Comparison of ENCODE assay signal across 8 cellular contexts in genomic region chrX:77900688-77901087, GRCh38. TPM values are rescaled to one million over a fixed set of nuclear protein-coding genes. Genes with fewer than 3 reads are reported as not detected.
DNase-seq lines count a peak whose midpoint lies in the region; ATAC-seq and TF ChIP-seq lines count a peak whose summit lies in the region.

No MANE protein-coding gene starts in this region.

- CTCF ChIA-PET in GM10248 (lab: Yijun Ruan, JAX), result interaction anchor here (0.9 to 2.2 kb wide), 3 partner anchors 10 to 128 kb away, joined by 4 to 11 read pairs (median 5); partner anchors contain the start of gene ATP7A

- peaks cover 7% of the 10 kb centered on the region for H3K4me1 Mint-ChIP-seq in activated CD4-positive, alpha-beta T cell treated with anti-CD3 and anti-CD28 coated beads, Interleukin-2, amount 10 ng/mL, durations not matched to agents 24 days and 14 days

- H3K27ac ChIP-seq in gastroesophageal sphincter, result peak overlapping the region; percentile 79 to 98 (median 82)
- peak overlapping the region in 4 of 5 donors; percentile 83 to 87 (median 84) for H3K27ac ChIP-seq in stomach

- intact Hi-C loops in activated CD4-positive, alpha-beta T cell treated with anti-CD3 and anti-CD28 coated beads, Interleukin-2, amount 10 ng/mL, durations not matched to agents 24 days and 14 days (cut with micrococcal nuclease), result no loop called here
- intact Hi-C loops in stomach (cut with DNase I; ENCODE audit: low total_unique reads), result no loop called here

- peak overlapping the region; percentile 90 for H3K4me3 Mint-ChIP-seq in activated CD4-positive, alpha-beta T cell treated with anti-CD3 and anti-CD28 coated beads, Interleukin-2, amount 10 ng/mL, durations not matched to agents 24 days and 14 days

- no peaks in the 10 kb centered on the region for H3K9me3 Mint-ChIP-seq in activated CD4-positive, alpha-beta T cell treated with anti-CD3 and anti-CD28 coated beads, Interleukin-2, amount 10 ng/mL, durations not matched to agents 24 days and 14 days

- H3K9me3 ChIP-seq in gastroesophageal sphincter (no peaks in the 10 kb centered on the region), stomach (no peaks in the 10 kb centered on the region)

- POLR2A ChIA-PET in GM10248 (lab: Yijun Ruan, JAX), result no interaction called here

- peak overlapping the region; percentile 97 for H3K27ac Mint-ChIP-seq in activated CD4-positive, alpha-beta T cell treated with anti-CD3 and anti-CD28 coated beads, Interleukin-2, amount 10 ng/mL, durations not matched to agents 24 days and 14 days

- H3K36me3 ChIP-seq in gastroesophageal sphincter, result peaks cover 0 to 32% of the 10 kb centered on the region in 2 donors
- H3K36me3 ChIP-seq in stomach, result peaks cover 0 to 41% (median 33%) of the 10 kb centered on the region in 4 donors

- H3K27me3 ChIP-seq in gastroesophageal sphincter (no peaks in the 10 kb centered on the region), stomach (no peaks in the 10 kb centered on the region)

- no peak for ATAC-seq in gastroesophageal sphincter

- TF ChIP-seq POLR2A in gastroesophageal sphincter (IDR thresholded peaks at IDR 0.05), result no peak
- no peak for TF ChIP-seq POLR2A in stomach (IDR thresholded peaks at IDR 0.05)

- peaks cover 31% of the 10 kb centered on the region for H3K36me3 Mint-ChIP-seq in activated CD4-positive, alpha-beta T cell treated with anti-CD3 and anti-CD28 coated beads, Interleukin-2, amount 10 ng/mL, durations not matched to agents 24 days and 14 days (ENCODE audit: low read depth)

- no peak for TF ChIP-seq CTCF in WI38 (IDR thresholded peaks at IDR 0.05; ENCODE audit: low read depth, low read length)
- no peak for TF ChIP-seq CTCF in gastroesophageal sphincter (IDR thresholded peaks at IDR 0.05)
- TF ChIP-seq CTCF in stomach (IDR thresholded peaks at IDR 0.05), result no peak
- no peak for TF ChIP-seq CTCF in GM10248 (IDR thresholded peaks at IDR 0.05; ENCODE audit: control extremely low read depth, extremely low read depth, low read depth, missing control alignments)

- no peak for DNase-seq in activated CD4-positive, alpha-beta T cell treated with anti-CD3 and anti-CD28 coated beads, Interleukin-2, amount 10 ng/mL, durations not matched to agents 24 days and 14 days
- DNase-seq in activated CD4-positive, alpha-beta T cell treated with anti-CD3 and anti-CD28 coated beads for 48 hours, result no peak
- DNase-seq in stomach (no peak), hippocampal formation (lab: John Stamatoyannopoulos, UW) (no peak), GOT3 (lab: John Stamatoyannopoulos, UW) (no peak), GM10248 (ENCODE audit: extremely low spot score) (no peak)

- TF ChIP-seq EP300 in gastroesophageal sphincter (IDR thresholded peaks at IDR 0.05), result no peak
- TF ChIP-seq EP300 in stomach (IDR thresholded peaks at IDR 0.05), result no peak

- no peaks in the 10 kb centered on the region for H3K27me3 Mint-ChIP-seq in activated CD4-positive, alpha-beta T cell treated with anti-CD3 and anti-CD28 coated beads, Interleukin-2, amount 10 ng/mL, durations not matched to agents 24 days and 14 days

- H3K4me1 ChIP-seq in gastroesophageal sphincter, result peaks cover 0 to 21% (median 0%) of the 10 kb centered on the region in 3 donors
- peaks cover 0 to 22% (median 7%) of the 10 kb centered on the region in 4 donors for H3K4me1 ChIP-seq in stomach

- H3K4me3 ChIP-seq in WI38 (ENCODE audit: low read depth, low read length) (peak overlapping the region; percentile 68), gastroesophageal sphincter (peak overlapping the region; percentile 60 to 99), stomach (peak overlapping the region; percentile 51 to 62 (median 60))

- WGBS in gastroesophageal sphincter (ENCODE audit: low coverage in 1 of 2), 2 donors, result 63 to 89% methylated on average over 1 of the region's 1 CpG
- 29 to 70% (median 44%) methylated on average over 1 of the region's 1 CpG for WGBS in stomach, 5 donors

RNA-seq across cellular contexts. Expression of gene COX7B, which starts 1.4 kb away (rescaled TPM):
- 281 and 301 TPM in 2 replicates for total RNA-seq in activated CD4-positive, alpha-beta T cell treated with anti-CD3 and anti-CD28 coated beads, Interleukin-2, amount 10 ng/mL, durations not matched to agents 24 days and 14 days
- total RNA-seq in gastroesophageal sphincter (100 to 1,000 TPM; 338 to 504 (median 366) TPM), stomach (1,000 to 10,000 TPM in 1 of 5 donors, 100 to 1,000 TPM in 3, 10 to 100 TPM in 1; 75.0 to 1,019 (median 279) TPM)
- 1,000 to 10,000 TPM; 1,038 to 1,320 (median 1,175) TPM for polyA plus RNA-seq in stomach

RNA-seq across cellular contexts. Expression of gene MAGT1, which starts 5.5 kb away (rescaled TPM):
- 41.2 and 44.0 TPM in 2 replicates for total RNA-seq in activated CD4-positive, alpha-beta T cell treated with anti-CD3 and anti-CD28 coated beads, Interleukin-2, amount 10 ng/mL, durations not matched to agents 24 days and 14 days
- total RNA-seq in gastroesophageal sphincter (10 to 100 TPM; 23.6 to 37.8 (median 31.9) TPM), stomach (100 to 1,000 TPM in 1 of 5 donors, 10 to 100 TPM in 4; 16.1 to 135 (median 28.8) TPM)
- 10 to 100 TPM in 2 of 3 donors, 1 to 10 TPM in 1; 6.1 to 19.0 (median 10.1) TPM for polyA plus RNA-seq in stomach

RNA-seq across cellular contexts. Expression of gene ATP7A, which starts 9.8 kb away (rescaled TPM):
- 7.6 and 8.1 TPM in 2 replicates for total RNA-seq in activated CD4-positive, alpha-beta T cell treated with anti-CD3 and anti-CD28 coated beads, Interleukin-2, amount 10 ng/mL, durations not matched to agents 24 days and 14 days
- 10 to 100 TPM in 3 of 4 donors, 1 to 10 TPM in 1; 8.6 to 21.2 (median 12.7) TPM for total RNA-seq in gastroesophageal sphincter
- 10 to 100 TPM in 2 of 5 donors, 1 to 10 TPM in 3; 3.5 to 38.2 (median 9.8) TPM for total RNA-seq in stomach
- 1 to 10 TPM in 1 of 3 donors, under 1 TPM in 2; 0.76 to 1.5 (median 0.87) TPM for polyA plus RNA-seq in stomach
